Comparison of ENCODE assay signal across 8 cellular contexts in genomic region chr5:107670927-107671741, GRCh38. TPM values are rescaled to one million over a fixed set of nuclear protein-coding genes. Genes with fewer than 3 reads are reported as not detected.
DNase-seq lines count a peak whose midpoint lies in the region; ATAC-seq and TF ChIP-seq lines count a peak whose summit lies in the region.

TSS of gene EFNA5 (minus strand) at chr5:107670937.

- no peaks in the 10 kb centered on the region for H3K36me3 ChIP-seq in SU-DHL-6 (ENCODE audit: low read length)

- peak within 1 kb of the TSS; percentile 55 to 93 (median 84) for H3K4me3 Mint-ChIP-seq in IgD-negative memory B cell
- H3K4me3 Mint-ChIP-seq in stimulated activated naive CD8-positive, alpha-beta T cell treated with anti-CD3 and anti-CD28 coated beads, Interleukin-15, amount 100 ng/mL, for 72 hours: peak within 1 kb of the TSS; percentile 83 to 91

- peak; percentile 44 for ATAC-seq in GM19438 (IDR thresholded peaks at IDR 0.05; ENCODE audit: low read depth, unreplicated experiment)
- peak; percentile 28 for ATAC-seq in left lobe of liver
- peak; percentile 69 for ATAC-seq in stimulated activated naive CD8-positive, alpha-beta T cell treated with anti-CD3 and anti-CD28 coated beads, Interleukin-15, amount 100 ng/mL, for 72 hours

- H3K27ac ChIP-seq in SU-DHL-6 (ENCODE audit: low read depth, low read length): no peak within 1 kb of the TSS

- no peak for TF ChIP-seq CTCF in SU-DHL-6 (IDR thresholded peaks at IDR 0.05; ENCODE audit: insufficient read depth, low read length, poor library complexity, severe bottlenecking)

- peaks cover 0 to 1% (median 0%) of the 10 kb centered on the region in 3 donors for H3K9me3 Mint-ChIP-seq in IgD-negative memory B cell
- no peaks in the 10 kb centered on the region for H3K9me3 Mint-ChIP-seq in stimulated activated naive CD8-positive, alpha-beta T cell treated with anti-CD3 and anti-CD28 coated beads, Interleukin-15, amount 100 ng/mL, for 72 hours

- H3K4me1 Mint-ChIP-seq in IgD-negative memory B cell: peaks cover 12 to 21% (median 13%) of the 10 kb centered on the region in 3 donors
- H3K4me1 Mint-ChIP-seq in stimulated activated naive CD8-positive, alpha-beta T cell treated with anti-CD3 and anti-CD28 coated beads, Interleukin-15, amount 100 ng/mL, for 72 hours: peaks cover 48% of the 10 kb centered on the region

- H3K4me2 ChIP-seq in SU-DHL-6 (ENCODE audit: low read depth, low read length, poor library complexity, severe bottlenecking): peak within 1 kb of the TSS; percentile 98

- H3K9me2 ChIP-seq in SU-DHL-6 (replicated peaks; ENCODE audit: insufficient read depth, low read length): no peaks in the 10 kb centered on the region

- no peaks in the 10 kb centered on the region for H3K27me3 ChIP-seq in SU-DHL-6 (ENCODE audit: low read length)

- DNase-seq in DMS 273 (lab: John Stamatoyannopoulos, UW; ENCODE audit: unreplicated experiment): peak; percentile 89
- DNase-seq in dermis blood vessel endothelial cell: peak; percentile 63
- DNase-seq in left lobe of liver (ENCODE audit: low spot score): no peak
- DNase-seq in stimulated activated naive CD8-positive, alpha-beta T cell treated with anti-CD3 and anti-CD28 coated beads, Interleukin-15, amount 100 ng/mL, for 72 hours: peak; percentile 32 to 47
- no peak for DNase-seq in NCI-H187 treated with DMSO at 0.1 percent for 48 hours (lab: John Stamatoyannopoulos, UW)

- no peaks in the 10 kb centered on the region for H3K9me3 ChIP-seq in SU-DHL-6 (ENCODE audit: insufficient read depth, low read length)

- H3K9ac ChIP-seq in SU-DHL-6 (ENCODE audit: low read length): peak within 1 kb of the TSS; percentile 49

- H4K20me1 ChIP-seq in SU-DHL-6 (ENCODE audit: low read depth, low read length): no peaks in the 10 kb centered on the region; the same call in 1 of the 2 replicates

- H3K27me3 Mint-ChIP-seq in IgD-negative memory B cell: peaks cover 57% of the 10 kb centered on the region
- peaks cover 84% of the 10 kb centered on the region for H3K27me3 Mint-ChIP-seq in stimulated activated naive CD8-positive, alpha-beta T cell treated with anti-CD3 and anti-CD28 coated beads, Interleukin-15, amount 100 ng/mL, for 72 hours

- H2AFZ ChIP-seq in SU-DHL-6 (ENCODE audit: low read depth, low read length, severe bottlenecking): peak within 1 kb of the TSS; percentile 88

- no peaks in the 10 kb centered on the region for H3K79me2 ChIP-seq in SU-DHL-6 (ENCODE audit: insufficient read depth, low read length)

- peak within 1 kb of the TSS in 2 of 3 donors; percentile 56 to 83 for H3K27ac Mint-ChIP-seq in IgD-negative memory B cell
- H3K27ac Mint-ChIP-seq in stimulated activated naive CD8-positive, alpha-beta T cell treated with anti-CD3 and anti-CD28 coated beads, Interleukin-15, amount 100 ng/mL, for 72 hours: peak within 1 kb of the TSS in 1 of 2 donors; percentile 56

- no peaks in the 10 kb centered on the region for H3K36me3 Mint-ChIP-seq in IgD-negative memory B cell

- H3K4me3 ChIP-seq in SU-DHL-6 (ENCODE audit: insufficient read depth, low read length, poor library complexity, severe bottlenecking): peak within 1 kb of the TSS; percentile 87

- no peaks in the 10 kb centered on the region for H3F3A ChIP-seq in SU-DHL-6 (ENCODE audit: insufficient read depth)

RNA-seq across cellular contexts. Expression of gene EFNA5, which starts in this region (rescaled TPM):
- polyA plus RNA-seq in IgD-negative memory B cell: not detected
- total RNA-seq in dermis blood vessel endothelial cell: 36.1 and 77.0 TPM in 2 replicates
- 0.60 TPM for total RNA-seq in left lobe of liver

Comparison
In these comparisons a context has a peak if more than half of its experiments do, and no peak if none do; other contexts are left out.
1. RNA of gene EFNA5 (total RNA-seq): 36.1 to 77.0 TPM in dermis blood vessel endothelial cell; 0.60 TPM in left lobe of liver (single experiment); every median in the first group is over 10 times any median in the second.
2. Peak in ATAC-seq in left lobe of liver; RNA of the gene not detected or under 1 TPM.
3. DNase-seq: peak in DMS 273 (single experiment), dermis blood vessel endothelial cell (single experiment) and stimulated activated naive CD8-positive, alpha-beta T cell treated with anti-CD3 and anti-CD28 coated beads, Interleukin-15, amount 100 ng/mL, for 72 hours (2 of 2); none in left lobe of liver (single experiment) and NCI-H187 treated with DMSO at 0.1 percent for 48 hours (single experiment).
4. Peak in every context shown above with its lines, with median percentiles within 50 percentile points of each other: ATAC-seq.